Comparison of ENCODE assay signal across 31 cellular contexts in genomic region chr5:156951354-156951753, GRCh38. TPM values are rescaled to one million over a fixed set of nuclear protein-coding genes. Genes with fewer than 3 reads are reported as not detected.
"Had no signal": no experiment of that assay in that cellular context is flagged by ENCODE, and none has a peak within 500 bp of the region (broad histone marks: within the 10 kb centered on the region; RNA-seq: fewer than 3 reads in every experiment).

No MANE protein-coding gene starts in this region.

- H3K4me1 ChIP-seq: ascending aorta, gastrocnemius medialis, left ventricle myocardium inferior, uterus had no signal

- H3K9me3 ChIP-seq: ascending aorta, gastrocnemius medialis, left ventricle myocardium inferior, ovary, uterus had no signal

- H3K36me3 ChIP-seq: ascending aorta, cardiac muscle cell, gastrocnemius medialis, left ventricle myocardium inferior, ovary, uterus had no signal

- H3K4me3 ChIP-seq: ascending aorta, cardiac muscle cell, coronary artery, dorsolateral prefrontal cortex, gastrocnemius medialis, hepatocyte, left ventricle myocardium inferior, lung, ovary, skin epidermis, uterus had no signal

- H3K4me2 ChIP-seq: hepatocyte had no signal

- H3K27ac Mint-ChIP-seq: activated B cell treated with CpG ODN at 0.5 μM for 24 hours; activated naive CD4-positive, alpha-beta T cell treated with anti-CD3 and anti-CD28 coated beads for 36 hours; activated naive CD8-positive, alpha-beta T cell treated with anti-CD3 and anti-CD28 coated beads, Interleukin-2, amount 10 ng/mL, durations not matched to agents 7 days and 5 days; activated T-cell treated with anti-CD3 and anti-CD28 coated beads, Interleukin-2, amount 50 U/mL, for 72 hours; brain; progenitor cell of endocrine pancreas; stimulated activated memory B cell treated with anti-CD40 and anti-IgM and Interleukin-4, amounts not matched to agents 10 μg/mL and 1 μg/mL and 100 μg/mL, for 72 hours; stimulated activated naive CD8-positive, alpha-beta T cell treated with anti-CD3 and anti-CD28 coated beads, Interleukin-15, amount 100 ng/mL, for 72 hours; type B pancreatic cell had no signal

- DNase-seq: activated B cell treated with CpG ODN at 0.5 μM for 24 hours; activated CD4-positive, alpha-beta T cell treated with anti-CD3 and anti-CD28 coated beads, Interleukin-2, amount 50 U/mL, for 4 hours; activated effector memory CD4-positive, alpha-beta T cell treated with Interleukin-2 at 50 U/mL for 16 hours; activated naive CD4-positive, alpha-beta T cell treated with anti-CD3 and anti-CD28 coated beads for 36 hours; activated naive CD8-positive, alpha-beta T cell treated with anti-CD3 and anti-CD28 coated beads, Interleukin-2, amount 10 ng/mL, durations not matched to agents 7 days and 5 days; activated T-cell treated with anti-CD3 and anti-CD28 coated beads for 4 hours; activated T-cell treated with anti-CD3 and anti-CD28 coated beads, Interleukin-2, amount 50 U/mL, for 72 hours; dorsolateral prefrontal cortex; erythroblast; gastrocnemius medialis; islet precursor cell; left ventricle myocardium inferior; mesendoderm; ovary; retina; stimulated activated CD4-positive, alpha-beta T cell treated with anti-CD3 and anti-CD28 coated beads, Interleukin-4, amount 100 ng/mL, for 24 hours; stimulated activated naive CD8-positive, alpha-beta T cell treated with anti-CD3 and anti-CD28 coated beads, Interleukin-15, amount 100 ng/mL, for 72 hours; substantia nigra; uterus had no signal

- H3K27ac ChIP-seq: ascending aorta, cardiac muscle cell, coronary artery, dorsolateral prefrontal cortex, gastrocnemius medialis, hepatocyte, left ventricle myocardium inferior, ovary, skin epidermis, uterus had no signal

- H3K9me3 Mint-ChIP-seq: activated B cell treated with CpG ODN at 0.5 μM for 24 hours; activated naive CD4-positive, alpha-beta T cell treated with anti-CD3 and anti-CD28 coated beads for 36 hours; activated T-cell treated with anti-CD3 and anti-CD28 coated beads, Interleukin-2, amount 50 U/mL, for 72 hours; stimulated activated memory B cell treated with anti-CD40 and anti-IgM and Interleukin-4, amounts not matched to agents 10 μg/mL and 1 μg/mL and 100 μg/mL, for 72 hours; stimulated activated naive CD8-positive, alpha-beta T cell treated with anti-CD3 and anti-CD28 coated beads, Interleukin-15, amount 100 ng/mL, for 72 hours; type B pancreatic cell had no signal

- H3K27me3 Mint-ChIP-seq: activated naive CD8-positive, alpha-beta T cell treated with anti-CD3 and anti-CD28 coated beads, Interleukin-2, amount 10 ng/mL, durations not matched to agents 7 days and 5 days; stimulated activated memory B cell treated with anti-CD40 and anti-IgM and Interleukin-4, amounts not matched to agents 10 μg/mL and 1 μg/mL and 100 μg/mL, for 72 hours; stimulated activated naive CD8-positive, alpha-beta T cell treated with anti-CD3 and anti-CD28 coated beads, Interleukin-15, amount 100 ng/mL, for 72 hours; type B pancreatic cell had no signal

- H3K4me3 Mint-ChIP-seq: activated B cell treated with CpG ODN at 0.5 μM for 24 hours; activated naive CD4-positive, alpha-beta T cell treated with anti-CD3 and anti-CD28 coated beads for 36 hours; activated naive CD8-positive, alpha-beta T cell treated with anti-CD3 and anti-CD28 coated beads, Interleukin-2, amount 10 ng/mL, durations not matched to agents 7 days and 5 days; activated T-cell treated with anti-CD3 and anti-CD28 coated beads, Interleukin-2, amount 50 U/mL, for 72 hours; brain; stimulated activated memory B cell treated with anti-CD40 and anti-IgM and Interleukin-4, amounts not matched to agents 10 μg/mL and 1 μg/mL and 100 μg/mL, for 72 hours; stimulated activated naive CD8-positive, alpha-beta T cell treated with anti-CD3 and anti-CD28 coated beads, Interleukin-15, amount 100 ng/mL, for 72 hours; type B pancreatic cell had no signal

- ATAC-seq: activated T-cell treated with anti-CD3 and anti-CD28 coated beads, Interleukin-2, amount 50 U/mL, for 72 hours; gastrocnemius medialis; sciatic nerve; stimulated activated memory B cell treated with anti-CD40 and anti-IgM and Interleukin-4, amounts not matched to agents 10 μg/mL and 1 μg/mL and 100 μg/mL, for 72 hours; stimulated activated naive CD8-positive, alpha-beta T cell treated with anti-CD3 and anti-CD28 coated beads, Interleukin-15, amount 100 ng/mL, for 72 hours had no signal

- H2AFZ ChIP-seq: hepatocyte had no signal

- H3K79me2 ChIP-seq: hepatocyte had no signal

- H3K36me3 Mint-ChIP-seq: brain; stimulated activated memory B cell treated with anti-CD40 and anti-IgM and Interleukin-4, amounts not matched to agents 10 μg/mL and 1 μg/mL and 100 μg/mL, for 72 hours; type B pancreatic cell had no signal

- H3K27me3 ChIP-seq: ascending aorta, cardiac muscle cell, dorsolateral prefrontal cortex, gastrocnemius medialis, hepatocyte, ovary, uterus had no signal

RNA-seq across cellular contexts. Expression of gene TIMD4, which starts 11.7 kb away (rescaled TPM):
- total RNA-seq: activated B cell treated with CpG ODN at 0.5 μM for 24 hours, gastrocnemius medialis, left ventricle myocardium inferior, ovary, progenitor cell of endocrine pancreas, sciatic nerve had no signal
- polyA plus RNA-seq: cardiac muscle cell, neural cell had no signal
